ENCODE assay signal across 34 cellular contexts in the genomic region with DNA sequence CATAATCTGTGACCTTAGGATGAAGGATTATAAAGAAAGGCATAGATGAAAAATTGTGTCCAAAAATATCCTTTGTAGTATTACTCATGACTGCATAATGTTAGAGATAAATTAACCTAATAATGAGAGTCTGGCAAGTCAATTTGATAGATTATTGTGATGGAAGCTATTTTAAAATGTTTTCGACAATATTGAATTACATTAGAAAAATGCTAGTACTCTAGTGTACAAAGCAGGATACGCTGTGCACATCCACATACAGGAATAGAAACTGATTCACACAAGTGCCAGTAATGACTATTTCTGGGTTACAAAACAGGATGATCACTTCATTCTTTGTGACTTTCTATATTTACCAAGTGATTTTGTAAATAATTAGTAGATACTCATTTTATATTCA. TPM values are rescaled to one million over a fixed set of nuclear protein-coding genes. Genes with fewer than 3 reads are reported as not detected.
"Had no signal": no experiment of that assay in that cellular context is flagged by ENCODE, and none has a peak within 500 bp of the region (broad histone marks: within the 10 kb centered on the region; RNA-seq: fewer than 3 reads in every experiment).

No MANE protein-coding gene starts in this region.

- H3K27ac Mint-ChIP-seq: activated CD8-positive, alpha-beta memory T cell treated with anti-CD3 and anti-CD28 coated beads, Interleukin-2, amount 10 ng/mL, durations not matched to agents 7 days and 5 days; activated CD8-positive, alpha-beta T cell treated with anti-CD3 and anti-CD28 coated beads, Interleukin-2, amount 10 ng/mL, durations not matched to agents 7 days and 5 days; naive thymus-derived CD8-positive, alpha-beta T cell; T-helper 17 cell; WTC11 had no signal

- H3K4me1 ChIP-seq: gastroesophageal sphincter, prostate gland, spleen, tibial nerve had no signal

- H3K36me3 ChIP-seq: brain microvascular endothelial cell, gastroesophageal sphincter, pancreas, prostate gland, spleen, tibial nerve had no signal

- H3K4me3 Mint-ChIP-seq: activated CD8-positive, alpha-beta memory T cell treated with anti-CD3 and anti-CD28 coated beads, Interleukin-2, amount 10 ng/mL, durations not matched to agents 7 days and 5 days; activated CD8-positive, alpha-beta T cell treated with anti-CD3 and anti-CD28 coated beads, Interleukin-2, amount 10 ng/mL, durations not matched to agents 7 days and 5 days; naive thymus-derived CD8-positive, alpha-beta T cell; neural crest cell; T-helper 17 cell; WTC11 had no signal

- H3K9me3 ChIP-seq: gastroesophageal sphincter, pancreas, prostate gland, spleen, tibial nerve had no signal

- H3K9me3 Mint-ChIP-seq: naive thymus-derived CD8-positive, alpha-beta T cell; neural crest cell; WTC11 had no signal

- ATAC-seq: activated CD8-positive, alpha-beta memory T cell treated with anti-CD3 and anti-CD28 coated beads, Interleukin-2, amount 10 ng/mL, durations not matched to agents 7 days and 5 days; activated CD8-positive, alpha-beta T cell treated with anti-CD3 and anti-CD28 coated beads, Interleukin-2, amount 10 ng/mL, durations not matched to agents 7 days and 5 days; gastroesophageal sphincter; naive thymus-derived CD8-positive, alpha-beta T cell; T-helper 17 cell; WTC11 had no signal

- H3K4me1 Mint-ChIP-seq: naive thymus-derived CD8-positive, alpha-beta T cell; neural crest cell; T-helper 17 cell had no signal

- H3K27ac ChIP-seq: brain microvascular endothelial cell, coronary artery, dorsolateral prefrontal cortex, gastroesophageal sphincter, prostate gland, spleen, tibial nerve had no signal

- H3K27me3 ChIP-seq: brain microvascular endothelial cell, dorsolateral prefrontal cortex, pancreas, spleen, tibial nerve had no signal

- DNase-seq: activated CD4-positive, alpha-beta T cell treated with anti-CD3 and anti-CD28 coated beads for 1 hour; activated CD8-positive, alpha-beta memory T cell treated with anti-CD3 and anti-CD28 coated beads, Interleukin-2, amount 10 ng/mL, durations not matched to agents 7 days and 5 days; activated CD8-positive, alpha-beta T cell treated with anti-CD3 and anti-CD28 coated beads, Interleukin-2, amount 10 ng/mL, durations not matched to agents 7 days and 5 days; activated effector memory CD4-positive, alpha-beta T cell treated with anti-CD3 and anti-CD28 coated beads, Interleukin-2, amount 50 U/mL, for 16 hours; activated naive CD4-positive, alpha-beta T cell treated with anti-CD3 and anti-CD28 coated beads, Interleukin-2, amount 50 U/mL, for 16 hours; amniotic stem cell; brain microvascular endothelial cell; dorsolateral prefrontal cortex; effector memory CD4-positive, alpha-beta T cell; hippocampal formation; left cardiac atrium; left ventricle myocardium superior; mammary epithelial cell; naive thymus-derived CD8-positive, alpha-beta T cell; nucleus accumbens; spleen; stimulated activated naive CD4-positive, alpha-beta T cell treated with Interleukin-2 at 50 U/mL for 16 hours; T-helper 17 cell; T1000 had no signal

- H3K36me3 Mint-ChIP-seq: activated CD8-positive, alpha-beta memory T cell treated with anti-CD3 and anti-CD28 coated beads, Interleukin-2, amount 10 ng/mL, durations not matched to agents 7 days and 5 days; naive thymus-derived CD8-positive, alpha-beta T cell; WTC11 had no signal

- H3K4me3 ChIP-seq: coronary artery, dorsolateral prefrontal cortex, gastroesophageal sphincter, pancreas, prostate gland, spleen, tibial nerve had no signal

RNA-seq across cellular contexts. Expression of gene SLC17A2, which starts 3.3 kb away (rescaled TPM):
- total RNA-seq: activated CD8-positive, alpha-beta memory T cell treated with anti-CD3 and anti-CD28 coated beads, Interleukin-2, amount 10 ng/mL, durations not matched to agents 7 days and 5 days; activated CD8-positive, alpha-beta T cell treated with anti-CD3 and anti-CD28 coated beads, Interleukin-2, amount 10 ng/mL, durations not matched to agents 7 days and 5 days; astrocyte; cardiac septum; cerebellum; dorsolateral prefrontal cortex; epithelial cell of proximal tubule; fibroblast of villous mesenchyme; gastroesophageal sphincter; left cardiac atrium; left ventricle myocardium superior; mammary epithelial cell; naive thymus-derived CD8-positive, alpha-beta T cell; neural crest cell; prostate gland; spleen; T-helper 17 cell; temporal lobe; tibial nerve; ureter; WTC11 had no signal
- polyA plus RNA-seq: keratinocyte; mammary epithelial cell; naive thymus-derived CD8-positive, alpha-beta T cell; spleen had no signal

RNA-seq across cellular contexts. Expression of gene SLC17A3, which starts 53.1 kb away (rescaled TPM):
- total RNA-seq: astrocyte; cardiac septum; cerebellum; epithelial cell of proximal tubule; fibroblast of villous mesenchyme; gastroesophageal sphincter; left cardiac atrium; left ventricle myocardium superior; mammary epithelial cell; naive thymus-derived CD8-positive, alpha-beta T cell; neural crest cell; pancreas; prostate gland; spleen; temporal lobe; tibial nerve; ureter; WTC11 had no signal
- polyA plus RNA-seq: keratinocyte, mammary epithelial cell had no signal
